Comparison of ENCODE assay signal across 15 cellular contexts in genomic region chr16:21611178-21611545, GRCh38. TPM values are rescaled to one million over a fixed set of nuclear protein-coding genes. Genes with fewer than 3 reads are reported as not detected.
DNase-seq lines count a peak whose midpoint lies in the region; ATAC-seq and TF ChIP-seq lines count a peak whose summit lies in the region.
"Had no signal": no experiment of that assay in that cellular context is flagged by ENCODE, and none has a peak within 500 bp of the region (broad histone marks: within the 10 kb centered on the region; RNA-seq: fewer than 3 reads in every experiment).

No MANE protein-coding gene starts in this region.

- no peaks in the 10 kb centered on the region for H3K9me3 ChIP-seq in right lobe of liver
- H3K9me3 ChIP-seq: ascending aorta had no signal

- POLR2A ChIA-PET in activated naive CD8-positive, alpha-beta T cell treated with anti-CD3 and anti-CD28 coated beads, Interleukin-2, amount 10 ng/mL, durations not matched to agents 7 days and 5 days (lab: Charles Lee) = interaction anchor here (0.5 to 1.7 kb wide), 4 partner anchors 9 to 13 kb away, joined by 3 to 4 read pairs (median 4); no protein-coding TSS in a partner anchor

- no peaks in the 10 kb centered on the region for H3K36me3 ChIP-seq in right lobe of liver
- H3K36me3 ChIP-seq: ascending aorta had no signal

- H3K27ac ChIP-seq in right lobe of liver = no peak overlapping the region
- H3K27ac ChIP-seq: ascending aorta had no signal

- no peak for TF ChIP-seq CTCF in natural killer cell (IDR thresholded peaks at IDR 0.05)
- no peak for TF ChIP-seq CTCF in right lobe of liver (IDR thresholded peaks at IDR 0.05)

- intact Hi-C loops in natural killer cell (cut with micrococcal nuclease) = no loop called here
- intact Hi-C loops in right lobe of liver (cut with DNase I) = no loop called here

- no peaks in the 10 kb centered on the region for H3K9me3 Mint-ChIP-seq in natural killer cell treated with Interleukin-12 subunit alpha and Interleukin-12 subunit beta and Interleukin-15 and Interleukin-18, amount 100 ng/mL, for 72 hours
- H3K9me3 Mint-ChIP-seq in natural killer cell = no peaks in the 10 kb centered on the region
- no peaks in the 10 kb centered on the region for H3K9me3 Mint-ChIP-seq in activated naive CD8-positive, alpha-beta T cell treated with anti-CD3 and anti-CD28 coated beads, Interleukin-2, amount 10 ng/mL, durations not matched to agents 7 days and 5 days
- H3K9me3 Mint-ChIP-seq: neural crest cell had no signal

- H3K4me1 ChIP-seq in right lobe of liver = peaks cover 0 to 14% (median 5%) of the 10 kb centered on the region in 4 donors

- no peaks in the 10 kb centered on the region for H3K27me3 Mint-ChIP-seq in natural killer cell treated with Interleukin-12 subunit alpha and Interleukin-12 subunit beta and Interleukin-15 and Interleukin-18, amount 100 ng/mL, for 72 hours
- H3K27me3 Mint-ChIP-seq in natural killer cell (ENCODE audit: low read depth in 2 of 2) = no peaks in the 10 kb centered on the region
- peaks cover 2% of the 10 kb centered on the region for H3K27me3 Mint-ChIP-seq in activated naive CD8-positive, alpha-beta T cell treated with anti-CD3 and anti-CD28 coated beads, Interleukin-2, amount 10 ng/mL, durations not matched to agents 7 days and 5 days
- H3K27me3 Mint-ChIP-seq: activated CD8-positive, alpha-beta memory T cell treated with anti-CD3 and anti-CD28 coated beads, Interleukin-2, amount 10 ng/mL, durations not matched to agents 7 days and 5 days had no signal

- peaks cover 6% of the 10 kb centered on the region for H3K36me3 Mint-ChIP-seq in natural killer cell treated with Interleukin-12 subunit alpha and Interleukin-12 subunit beta and Interleukin-15 and Interleukin-18, amount 100 ng/mL, for 72 hours
- H3K36me3 Mint-ChIP-seq in natural killer cell = no peaks in the 10 kb centered on the region
- H3K36me3 Mint-ChIP-seq in activated naive CD8-positive, alpha-beta T cell treated with anti-CD3 and anti-CD28 coated beads, Interleukin-2, amount 10 ng/mL, durations not matched to agents 7 days and 5 days = peaks cover 21% of the 10 kb centered on the region

- H3K27me3 ChIP-seq in right lobe of liver = no peaks in the 10 kb centered on the region
- H3K27me3 ChIP-seq: ascending aorta had no signal

- 13% methylated on average over 4 of the region's 4 CpGs for WGBS in right lobe of liver (ENCODE audit: insufficient coverage, low coverage, low lambda C conversion rate, missing lambda C conversion rate)

- peak overlapping the region; percentile 28 for H3K4me3 Mint-ChIP-seq in natural killer cell treated with Interleukin-12 subunit alpha and Interleukin-12 subunit beta and Interleukin-15 and Interleukin-18, amount 100 ng/mL, for 72 hours
- H3K4me3 Mint-ChIP-seq in natural killer cell = no peak overlapping the region
- peak overlapping the region; percentile 15 for H3K4me3 Mint-ChIP-seq in activated naive CD8-positive, alpha-beta T cell treated with anti-CD3 and anti-CD28 coated beads, Interleukin-2, amount 10 ng/mL, durations not matched to agents 7 days and 5 days
- H3K4me3 Mint-ChIP-seq: activated CD8-positive, alpha-beta memory T cell treated with anti-CD3 and anti-CD28 coated beads, Interleukin-2, amount 10 ng/mL, durations not matched to agents 7 days and 5 days; neural crest cell had no signal

- TF ChIP-seq POLR2A in right lobe of liver (IDR thresholded peaks at IDR 0.05) = no peak

- no peak overlapping the region for H3K4me3 ChIP-seq in right lobe of liver
- H3K4me3 ChIP-seq: ascending aorta had no signal

- ATAC-seq in natural killer cell treated with Interleukin-12 subunit alpha and Interleukin-12 subunit beta and Interleukin-15 and Interleukin-18, amount 100 ng/mL, for 72 hours = peak in 1 of 2 donors; percentile 58
- ATAC-seq in natural killer cell (no peak), right lobe of liver (peak in 3 of 4 donors; percentile 25 to 57 (median 32)), HG03135 (IDR thresholded peaks at IDR 0.05; ENCODE audit: unreplicated experiment) (no peak)
- no peak for ATAC-seq in activated naive CD8-positive, alpha-beta T cell treated with anti-CD3 and anti-CD28 coated beads, Interleukin-2, amount 10 ng/mL, durations not matched to agents 7 days and 5 days (ENCODE audit: low read depth)

- DNase-seq in natural killer cell treated with Interleukin-12 subunit alpha and Interleukin-12 subunit beta and Interleukin-15 and Interleukin-18, amount 100 ng/mL, for 72 hours (ENCODE audit: low spot score) = no peak
- DNase-seq in natural killer cell = no peak
- DNase-seq in activated naive CD8-positive, alpha-beta T cell treated with anti-CD3 and anti-CD28 coated beads, Interleukin-2, amount 10 ng/mL, durations not matched to agents 7 days and 5 days = no peak
- no peak for DNase-seq in right lobe of liver
- no peak for DNase-seq in activated CD8-positive, alpha-beta memory T cell treated with anti-CD3 and anti-CD28 coated beads, Interleukin-2, amount 50 U/mL, for 4 hours
- no peak for DNase-seq in stimulated activated CD4-positive, alpha-beta T cell treated with anti-CD3 and anti-CD28 coated beads, Interleukin-4, amount 100 ng/mL, for 1 hour
- no peak for DNase-seq in DMS79 treated with DMSO at 0.1 percent for 48 hours (lab: John Stamatoyannopoulos, UW)
- DNase-seq: NCI-H1436 treated with DMSO at 0.1 percent for 48 hours; stimulated activated CD4-positive, alpha-beta T cell treated with anti-CD3 and anti-CD28 coated beads, Interleukin-1b, Interleukin-23, amount 100 ng/mL, for 48 hours had no signal

- peaks cover 43 to 71% of the 10 kb centered on the region in 2 donors for H3K4me1 Mint-ChIP-seq in natural killer cell treated with Interleukin-12 subunit alpha and Interleukin-12 subunit beta and Interleukin-15 and Interleukin-18, amount 100 ng/mL, for 72 hours (ENCODE audit: low read depth in 2 of 2)
- H3K4me1 Mint-ChIP-seq in natural killer cell = peaks cover 58 to 61% of the 10 kb centered on the region in 2 donors
- peaks cover 75% of the 10 kb centered on the region for H3K4me1 Mint-ChIP-seq in activated naive CD8-positive, alpha-beta T cell treated with anti-CD3 and anti-CD28 coated beads, Interleukin-2, amount 10 ng/mL, durations not matched to agents 7 days and 5 days

- peak overlapping the region; percentile 49 to 79 for H3K27ac Mint-ChIP-seq in natural killer cell treated with Interleukin-12 subunit alpha and Interleukin-12 subunit beta and Interleukin-15 and Interleukin-18, amount 100 ng/mL, for 72 hours
- H3K27ac Mint-ChIP-seq in natural killer cell = no peak overlapping the region
- H3K27ac Mint-ChIP-seq in activated naive CD8-positive, alpha-beta T cell treated with anti-CD3 and anti-CD28 coated beads, Interleukin-2, amount 10 ng/mL, durations not matched to agents 7 days and 5 days = no peak overlapping the region

RNA-seq across cellular contexts. Expression of gene METTL9, which starts 11.8 kb away (rescaled TPM):
- total RNA-seq in natural killer cell treated with Interleukin-12 subunit alpha and Interleukin-12 subunit beta and Interleukin-15 and Interleukin-18, amount 100 ng/mL, for 72 hours = 100 to 1,000 TPM; 104 to 114 TPM
- total RNA-seq in natural killer cell (100 to 1,000 TPM in 1 of 3 donors, 10 to 100 TPM in 2; 73.1 to 110 (median 85.1) TPM), right lobe of liver (10 to 100 TPM in 5 of 6 experiments, 1 to 10 TPM in 1; 9.6 to 29.3 (median 15.5) TPM)
- total RNA-seq in activated naive CD8-positive, alpha-beta T cell treated with anti-CD3 and anti-CD28 coated beads, Interleukin-2, amount 10 ng/mL, durations not matched to agents 7 days and 5 days = 10 to 100 TPM; 95.2 to 95.9 TPM

RNA-seq across cellular contexts. Expression of gene IGSF6, which starts 41.2 kb away (rescaled TPM):
- total RNA-seq in natural killer cell treated with Interleukin-12 subunit alpha and Interleukin-12 subunit beta and Interleukin-15 and Interleukin-18, amount 100 ng/mL, for 72 hours = not detected
- total RNA-seq in natural killer cell (1 to 10 TPM; 2.2 to 4.4 (median 2.6) TPM), right lobe of liver (10 to 100 TPM in 1 of 6 experiments, 1 to 10 TPM in 5; 1.9 to 20.5 (median 3.4) TPM)
- total RNA-seq in activated naive CD8-positive, alpha-beta T cell treated with anti-CD3 and anti-CD28 coated beads, Interleukin-2, amount 10 ng/mL, durations not matched to agents 7 days and 5 days = 1 to 10 TPM; 1.7 to 1.8 TPM
- total RNA-seq: endothelial cell of umbilical vein, HT-29, neural crest cell had no signal

RNA-seq across cellular contexts. Expression of gene OTOA, which starts 52.6 kb away (rescaled TPM):
- under 1 TPM; 0.25 to 0.33 TPM for total RNA-seq in natural killer cell treated with Interleukin-12 subunit alpha and Interleukin-12 subunit beta and Interleukin-15 and Interleukin-18, amount 100 ng/mL, for 72 hours
- total RNA-seq in natural killer cell = under 1 TPM in 1 of 3 donors, not detected in 2; 0.14 TPM
- under 1 TPM; 0.14 to 0.17 TPM for total RNA-seq in activated naive CD8-positive, alpha-beta T cell treated with anti-CD3 and anti-CD28 coated beads, Interleukin-2, amount 10 ng/mL, durations not matched to agents 7 days and 5 days
- total RNA-seq in right lobe of liver = under 1 TPM in 4 of 6 experiments, not detected in 2; 0.12 to 0.25 (median 0.17) TPM
- total RNA-seq: ascending aorta had no signal

Comparison
In these comparisons a context has a peak if more than half of its experiments do, and no peak if none do; other contexts are left out.
1. H3K27ac Mint-ChIP-seq: peak in natural killer cell treated with Interleukin-12 subunit alpha and Interleukin-12 subunit beta and Interleukin-15 and Interleukin-18, amount 100 ng/mL, for 72 hours (2 of 2); none in natural killer cell (0 of 2) and activated naive CD8-positive, alpha-beta T cell treated with anti-CD3 and anti-CD28 coated beads, Interleukin-2, amount 10 ng/mL, durations not matched to agents 7 days and 5 days (single experiment).
2. ATAC-seq: peak in right lobe of liver (3 of 4); none in natural killer cell (0 of 3), activated naive CD8-positive, alpha-beta T cell treated with anti-CD3 and anti-CD28 coated beads, Interleukin-2, amount 10 ng/mL, durations not matched to agents 7 days and 5 days (single experiment) and HG03135 (single experiment).